Comparison of ENCODE assay signal across 20 cellular contexts in the genomic region with DNA sequence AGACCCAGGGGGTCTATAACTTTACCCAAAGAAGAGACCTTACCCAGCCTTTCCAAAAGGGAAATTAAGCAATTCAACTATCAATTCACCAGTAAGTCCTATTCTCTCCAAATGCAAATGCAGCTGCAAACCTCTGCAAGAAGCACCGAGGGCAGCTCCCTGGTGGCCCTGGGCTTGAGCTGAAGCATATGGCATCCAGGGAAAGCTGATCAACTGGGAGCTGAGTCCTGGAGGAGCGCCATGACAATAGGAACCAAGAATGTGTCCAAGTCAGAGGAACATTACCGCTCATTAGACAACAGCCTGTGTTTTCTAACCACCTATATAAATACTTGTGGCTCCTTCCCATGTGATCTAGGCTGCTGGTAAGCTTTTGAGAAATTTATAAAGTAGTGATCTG.
"Had no signal": no experiment of that assay in that cellular context is flagged by ENCODE, and none has a peak within 500 bp of the region (broad histone marks: within the 10 kb centered on the region; RNA-seq: fewer than 3 reads in every experiment).

No MANE protein-coding gene starts in this region.

- H3K4me3 Mint-ChIP-seq: effector memory CD8-positive, alpha-beta T cell; immature natural killer cell; memory B cell; neural crest cell had no signal

- H3K36me3 Mint-ChIP-seq: activated naive CD4-positive, alpha-beta T cell treated with anti-CD3 and anti-CD28 coated beads, Interleukin-2, amount 50 U/mL, for 72 hours; immature natural killer cell had no signal

- H3K27ac ChIP-seq: adrenal gland, body of pancreas, gastrocnemius medialis, skin epidermis, stomach, upper lobe of left lung, VCaP had no signal

- H3K9me3 Mint-ChIP-seq: activated naive CD4-positive, alpha-beta T cell treated with anti-CD3 and anti-CD28 coated beads, Interleukin-2, amount 50 U/mL, for 72 hours; effector memory CD8-positive, alpha-beta T cell had no signal

- ATAC-seq: activated naive CD4-positive, alpha-beta T cell treated with anti-CD3 and anti-CD28 coated beads, Interleukin-2, amount 50 U/mL, for 72 hours; body of pancreas; effector memory CD8-positive, alpha-beta T cell; gastrocnemius medialis had no signal

- DNase-seq: activated CD4-positive, alpha-beta T cell treated with anti-CD3 and anti-CD28 coated beads for 1 hour; activated CD8-positive, alpha-beta memory T cell treated with anti-CD3 and anti-CD28 coated beads for 24 hours; activated CD8-positive, alpha-beta memory T cell treated with anti-CD3 and anti-CD28 coated beads, Interleukin-2, amount 50 U/mL, for 48 hours; activated gamma-delta T cell; caudate nucleus; effector memory CD8-positive, alpha-beta T cell; gastrocnemius medialis; immature natural killer cell; kidney glomerular epithelial cell; stomach; SW 1271; T-helper 2 cell; upper lobe of left lung had no signal

- H3K4me1 ChIP-seq: adrenal gland, body of pancreas, gastrocnemius medialis, stomach, upper lobe of left lung had no signal

- H3K27ac Mint-ChIP-seq: activated naive CD4-positive, alpha-beta T cell treated with anti-CD3 and anti-CD28 coated beads, Interleukin-2, amount 50 U/mL, for 72 hours; effector memory CD8-positive, alpha-beta T cell; immature natural killer cell; memory B cell had no signal

- H3K27me3 ChIP-seq: adrenal gland, body of pancreas, gastrocnemius medialis, stomach, upper lobe of left lung had no signal

- H3K9me3 ChIP-seq: adrenal gland, gastrocnemius medialis, upper lobe of left lung had no signal

- H3K4me3 ChIP-seq: adrenal gland, body of pancreas, gastrocnemius medialis, skin epidermis, stomach, upper lobe of left lung had no signal

- H3K36me3 ChIP-seq: adrenal gland, gastrocnemius medialis, stomach, upper lobe of left lung had no signal

- H3K4me1 Mint-ChIP-seq: immature natural killer cell, memory B cell, neural crest cell had no signal
